In the genomic region with DNA sequence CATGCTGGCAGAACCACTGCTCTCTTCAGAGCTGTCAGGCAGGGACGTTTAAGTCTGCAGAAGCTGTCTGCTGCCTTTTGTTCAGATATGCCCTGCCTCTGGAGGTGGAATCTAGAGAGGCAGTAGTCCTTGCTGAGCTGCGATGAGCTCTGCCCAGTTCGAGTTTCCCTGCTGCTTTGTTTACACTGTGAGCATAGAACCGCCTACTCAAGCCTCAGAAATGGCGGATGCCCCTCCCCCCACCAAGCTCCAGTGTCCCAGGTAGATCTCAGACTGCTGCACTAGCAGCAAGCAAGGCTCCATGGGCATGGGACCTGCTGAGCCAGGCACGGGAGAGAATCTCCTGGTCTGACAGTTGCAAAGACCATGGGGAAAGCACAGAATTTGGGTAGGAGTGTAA, we compare ENCODE assay signal across 8 cellular contexts. TPM values are rescaled to one million over a fixed set of nuclear protein-coding genes. Genes with fewer than 3 reads are reported as not detected.
DNase-seq lines count a peak whose midpoint lies in the region; ATAC-seq and TF ChIP-seq lines count a peak whose summit lies in the region.
"Not testable (repeated sequence)": the region's sequence is repeated elsewhere in the genome, so short reads cannot be mapped to it uniquely, and the experiment has no call there.

No MANE protein-coding gene starts in this region.

- not testable (repeated sequence) for H3K18ac ChIP-seq in mesenchymal stem cell (ENCODE audit: low read depth in 1 of 2, low read length in 2 of 2)

- H3K9me3 Mint-ChIP-seq in GM23338 = peaks cover 72% of the 10 kb centered on the region
- peaks cover 70% of the 10 kb centered on the region for H3K9me3 Mint-ChIP-seq in WTC11
- H3K9me3 Mint-ChIP-seq in endodermal cell = peaks cover 93% of the 10 kb centered on the region

- H2BK5ac ChIP-seq in mesenchymal stem cell (ENCODE audit: low read depth, low read length, poor library complexity, severe bottlenecking) = not testable (repeated sequence)

- H3F3A ChIP-seq in GM23338 (replicated peaks; ENCODE audit: low read depth) = not testable (repeated sequence)

- peaks cover 25% of the 10 kb centered on the region for H3K9me3 ChIP-seq in HUES6 (ENCODE audit: control insufficient read depth, insufficient read depth, low read depth, low read length)
- H3K9me3 ChIP-seq in endodermal cell (ENCODE audit: control insufficient read depth, low read length) = peaks cover 66% of the 10 kb centered on the region
- peaks cover 41% of the 10 kb centered on the region for H3K9me3 ChIP-seq in mesenchymal stem cell (ENCODE audit: control insufficient read depth, low read length)

- H4K91ac ChIP-seq in mesenchymal stem cell (ENCODE audit: low read length) = peak overlapping the region; percentile 15

- not testable (repeated sequence) for H2BK12ac ChIP-seq in mesenchymal stem cell (ENCODE audit: low read length in 2 of 2)

- H3K36me3 Mint-ChIP-seq in GM23338 (ENCODE audit: low read depth) = peaks cover 51% of the 10 kb centered on the region
- H3K36me3 Mint-ChIP-seq in WTC11 = peaks cover 34% of the 10 kb centered on the region
- H3K36me3 Mint-ChIP-seq in endodermal cell (ENCODE audit: low read depth) = peaks cover 52% of the 10 kb centered on the region

- not testable (repeated sequence) for H3K27me3 ChIP-seq in GM23338 (ENCODE audit: insufficient read depth); HUES6 (ENCODE audit: control insufficient read depth, insufficient read depth, low read length); endodermal cell (ENCODE audit: control insufficient read depth, insufficient read depth, low read length, poor library complexity, severe bottlenecking); mesenchymal stem cell (ENCODE audit: control insufficient read depth in 1 of 2, insufficient read depth in 1 of 2, low read length in 2 of 2)

- not testable (repeated sequence) for H2BK120ac ChIP-seq in mesenchymal stem cell (ENCODE audit: low read depth, low read length)

- H3K4me1 ChIP-seq in GM23338 (ENCODE audit: insufficient read depth); HUES6 (ENCODE audit: control insufficient read depth, insufficient read depth, low read length); endodermal cell (ENCODE audit: control insufficient read depth, insufficient read depth, low read length); mesenchymal stem cell (ENCODE audit: control insufficient read depth, insufficient read depth, low read depth, low read length): not testable (repeated sequence)

- H3K79me2 ChIP-seq in GM23338 (replicated peaks; ENCODE audit: insufficient read depth) = not testable (repeated sequence)

- not testable (repeated sequence) for H3K4ac ChIP-seq in mesenchymal stem cell (ENCODE audit: low read depth in 1 of 2, low read length in 2 of 2)

- H3K36me3 ChIP-seq in GM23338 (ENCODE audit: insufficient read depth); HUES6 (ENCODE audit: control insufficient read depth, insufficient read depth, low read length): not testable (repeated sequence)
- H3K36me3 ChIP-seq in endodermal cell (ENCODE audit: control insufficient read depth, insufficient read depth, low read length) (peaks cover 10% of the 10 kb centered on the region), mesenchymal stem cell (ENCODE audit: control insufficient read depth in 1 of 2, insufficient read depth in 2 of 2, low read depth in 1 of 2, low read length in 2 of 2) (peaks cover 8 to 15% of the 10 kb centered on the region in 2 experiments)

- WGBS in endodermal cell (ENCODE audit: insufficient coverage in 1 of 2, insufficient read length in 1 of 2), 2 experiments = 87 to 91% methylated on average over 5 to 6 of the region's 6 CpGs
- 78% methylated on average over 5 of the region's 6 CpGs for WGBS in mesenchymal stem cell

- not testable (repeated sequence) for H4K8ac ChIP-seq in mesenchymal stem cell (ENCODE audit: low read length)

- not testable (repeated sequence) for H4K20me1 ChIP-seq in GM23338 (replicated peaks; ENCODE audit: insufficient read depth)

- H2AFZ ChIP-seq in GM23338; mesenchymal stem cell (ENCODE audit: low read depth, low read length): not testable (repeated sequence)

- not testable (repeated sequence) for H3K4me1 Mint-ChIP-seq in GM23338, WTC11, endodermal cell

- not testable (repeated sequence) for H2BK15ac ChIP-seq in mesenchymal stem cell (ENCODE audit: low read depth, poor library complexity, severe bottlenecking)

- H3K27ac Mint-ChIP-seq in GM23338, WTC11, endodermal cell: not testable (repeated sequence)

- POLR2A ChIA-PET in WTC11 (lab: Charles Lee) = not testable (repeated sequence)

- CTCF ChIA-PET in WTC11 (lab: Charles Lee) = interaction anchor here (1.6 kb wide), 1 partner anchor 250 kb away, joined by 4 read pairs; no protein-coding TSS in a partner anchor

- H2AK5ac ChIP-seq in mesenchymal stem cell (ENCODE audit: low read length, severe bottlenecking) = not testable (repeated sequence)

- H3K27me3 Mint-ChIP-seq in GM23338 (ENCODE audit: insufficient read depth, low read depth, poor library complexity) (peaks cover 11% of the 10 kb centered on the region), WTC11 (ENCODE audit: low read depth) (peaks cover 53% of the 10 kb centered on the region), endodermal cell (ENCODE audit: insufficient read depth) (peaks cover 17% of the 10 kb centered on the region)

- H3K79me1 ChIP-seq in mesenchymal stem cell (replicated peaks; ENCODE audit: low read length, poor library complexity, severe bottlenecking) = not testable (repeated sequence)

- not testable (repeated sequence) for ATAC-seq in GM23338, WTC11

- H3K4me3 ChIP-seq in GM23338; mesenchymal stem cell (ENCODE audit: insufficient read depth in 1 of 2, low read depth in 1 of 2, low read length in 2 of 2): not testable (repeated sequence)
- H3K4me3 ChIP-seq in HUES6 (ENCODE audit: low read depth, low read length) (peak overlapping the region; percentile 18; the same call in 1 of the 2 replicates), endodermal cell (ENCODE audit: low read length) (peak overlapping the region; percentile 35)

- H3K14ac ChIP-seq in mesenchymal stem cell (ENCODE audit: low read length in 2 of 2) = not testable (repeated sequence)

- H3K23ac ChIP-seq in mesenchymal stem cell (ENCODE audit: low read length in 2 of 2) = not testable (repeated sequence)

- not testable (repeated sequence) for H3K4me2 ChIP-seq in GM23338; mesenchymal stem cell (ENCODE audit: low read length, poor library complexity, severe bottlenecking)

- not testable (repeated sequence) for H3K4me3 Mint-ChIP-seq in GM23338, WTC11, endodermal cell

- H3K27ac ChIP-seq in GM23338 (ENCODE audit: low read depth); HUES6 (ENCODE audit: low read depth, low read length); endodermal cell (ENCODE audit: low read depth, low read length); mesenchymal stem cell (ENCODE audit: low read length, poor library complexity, severe bottlenecking): not testable (repeated sequence)

- not testable (repeated sequence) for H3K9ac ChIP-seq in HUES6 (ENCODE audit: low read length); endodermal cell (ENCODE audit: extremely low read depth, low read length, poor library complexity, severe bottlenecking); mesenchymal stem cell (ENCODE audit: low read length)

- not testable (repeated sequence) for H3K9me2 ChIP-seq in GM23338 (ENCODE audit: insufficient read depth)

- TF ChIP-seq CTCF in GM23338 (conservative IDR thresholded peaks at IDR 0.05; ENCODE audit: low read depth in 2 of 2); WTC11 (IDR thresholded peaks at IDR 0.05); endodermal cell (conservative IDR thresholded peaks at IDR 0.05): not testable (repeated sequence)

- DNase-seq in DMS53 (lab: John Stamatoyannopoulos, UW) (peak; percentile 26), GM23338 (ENCODE audit: low spot score) (peak; percentile 16), NCI-H748 (lab: John Stamatoyannopoulos, UW; ENCODE audit: unreplicated experiment) (peak; percentile 6), WTC11 (ENCODE audit: low spot score) (peak; percentile 20), iPS DF 19.7 (ENCODE audit: low read depth, low spot score) (peak; percentile 2)
- not testable (repeated sequence) for DNase-seq in endodermal cell, mesenchymal stem cell

RNA-seq across cellular contexts. Expression of a gene that starts 30.1 kb away (rescaled TPM):
- total RNA-seq in GM23338 (2014; rRNA removed; shearing (Covaris generic)) = 0.35 and 0.97 TPM in 2 replicates
- polyA plus RNA-seq in GM23338 (2016; fragmentation: Nextera tagmentation; extraction: Ambion mirVana) = 2.8 and 2.9 TPM in 2 replicates
- 1.8 to 4.0 TPM (median 2.1 TPM) in 3 replicates for total RNA-seq in WTC11 (2021)
- 1 to 10 TPM; 2.3 to 5.2 TPM for total RNA-seq in endodermal cell
- polyA plus RNA-seq in endodermal cell (2013, experiment 1 of 2) = 4.5 TPM
- polyA plus RNA-seq in endodermal cell (2013, experiment 2 of 2) = 8.5 TPM
- polyA plus RNA-seq in mesenchymal stem cell (2013, experiment 1 of 2) = 1.9 TPM
- polyA plus RNA-seq in mesenchymal stem cell (2013, experiment 2 of 2) = 1.3 TPM

RNA-seq across cellular contexts. Expression of a gene that starts 34.5 kb away (rescaled TPM):
- total RNA-seq in GM23338 (2014; rRNA removed; shearing (Covaris generic)) = 19.3 and 22.1 TPM in 2 replicates
- 184 and 187 TPM in 2 replicates for polyA plus RNA-seq in GM23338 (2016; fragmentation: Nextera tagmentation; extraction: Ambion mirVana)
- total RNA-seq in WTC11 (2021) = 34.6 to 39.7 TPM (median 39.2 TPM) in 3 replicates
- total RNA-seq in endodermal cell = 10 to 100 TPM; 54.5 to 62.0 TPM
- 92.1 TPM for polyA plus RNA-seq in endodermal cell (2013, experiment 1 of 2)
- polyA plus RNA-seq in endodermal cell (2013, experiment 2 of 2) = 86.2 TPM
- polyA plus RNA-seq in mesenchymal stem cell (2013, experiment 1 of 2) = 96.1 TPM
- polyA plus RNA-seq in mesenchymal stem cell (2013, experiment 2 of 2) = 124 TPM
